23 cellular contexts compared by ENCODE assay signal in the genomic region with DNA sequence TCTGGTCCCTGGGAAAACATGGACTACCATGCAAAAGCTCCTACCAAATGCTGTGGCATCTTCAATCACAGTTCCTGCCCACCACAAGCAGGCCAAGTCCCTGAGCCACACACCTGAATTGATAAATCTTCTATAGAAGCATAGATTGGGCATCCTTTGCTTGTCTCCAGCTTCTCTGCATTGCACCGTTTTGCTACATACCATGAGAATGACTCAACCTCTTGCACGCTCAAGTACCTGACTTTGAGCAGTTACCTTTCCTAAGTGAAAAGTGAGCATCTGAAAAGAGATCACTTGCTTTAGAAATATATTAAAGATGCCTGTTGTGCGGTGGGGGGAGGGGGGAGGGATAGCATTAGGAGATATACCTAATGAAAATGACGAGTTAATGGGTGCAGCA. TPM values are rescaled to one million over a fixed set of nuclear protein-coding genes. Genes with fewer than 3 reads are reported as not detected.
DNase-seq lines count a peak whose midpoint lies in the region; ATAC-seq and TF ChIP-seq lines count a peak whose summit lies in the region.
"Had no signal": no experiment of that assay in that cellular context is flagged by ENCODE, and none has a peak within 500 bp of the region (broad histone marks: within the 10 kb centered on the region; RNA-seq: fewer than 3 reads in every experiment).

No MANE protein-coding gene starts in this region.

- no peaks in the 10 kb centered on the region for H3K9me3 Mint-ChIP-seq in Caco-2 (ENCODE audit: unreplicated experiment)
- H3K9me3 Mint-ChIP-seq in nephron progenitor cell = no peaks in the 10 kb centered on the region
- H3K9me3 Mint-ChIP-seq: HFFc6 had no signal

- WGBS in mesendoderm (ENCODE audit: extremely low coverage, insufficient coverage, low lambda C conversion rate) = no CpG with 5 or more reads among the region's 4 CpGs

- no peak for TF ChIP-seq POLR2A in HCT116 (IDR thresholded peaks at IDR 0.05; ENCODE audit: borderline replicate concordance, extremely low read depth, insufficient read depth, insufficient read length)

- H3K27ac ChIP-seq in HCT116 (ENCODE audit: low read depth, low read length) (no peak overlapping the region), mesendoderm (ENCODE audit: low read depth, low read length) (no peak overlapping the region)
- H3K27ac ChIP-seq: A549, KMS-11 had no signal

- CTCF ChIA-PET in Caco-2 (lab: Charles Lee) = no interaction called here
- CTCF ChIA-PET in HCT116 (lab: Charles Lee) = no interaction called here

- H3K4me1 Mint-ChIP-seq in Caco-2 (ENCODE audit: low read depth, unreplicated experiment) (peaks cover 54% of the 10 kb centered on the region), nephron progenitor cell (no peaks in the 10 kb centered on the region)
- H3K4me1 Mint-ChIP-seq: CD4-positive, CD25-positive, alpha-beta regulatory T cell had no signal

- H3K27ac Mint-ChIP-seq in Caco-2 (ENCODE audit: unreplicated experiment) (peak overlapping the region; percentile 87), nephron progenitor cell (no peak overlapping the region)
- H3K27ac Mint-ChIP-seq: CD4-positive, CD25-positive, alpha-beta regulatory T cell; HFFc6; T-helper 17 cell had no signal

- H3K9me2 ChIP-seq in HCT116 (ENCODE audit: insufficient read depth) = no peaks in the 10 kb centered on the region

- H3K23ac ChIP-seq in mesendoderm (ENCODE audit: low read length) = no peak overlapping the region

- no peak overlapping the region for H2AK5ac ChIP-seq in mesendoderm (ENCODE audit: low read length)

- H4K8ac ChIP-seq in mesendoderm (ENCODE audit: low read depth, low read length) = no peak overlapping the region

- H3K4me1 ChIP-seq in Caco-2 (peaks cover 71% of the 10 kb centered on the region), HCT116 (ENCODE audit: control insufficient read depth in 1 of 2, insufficient read depth in 2 of 2, low read length in 2 of 2) (peaks cover 3 to 8% of the 10 kb centered on the region in 2 experiments; a peak in 2 of 4 replicates), mesendoderm (ENCODE audit: control insufficient read depth, low read depth, low read length) (no peaks in the 10 kb centered on the region)
- H3K4me1 ChIP-seq: A549 had no signal

- no peaks in the 10 kb centered on the region for H3K79me1 ChIP-seq in mesendoderm (ENCODE audit: low read length)

- H2BK15ac ChIP-seq in mesendoderm (replicated peaks; ENCODE audit: low read depth) = no peak overlapping the region

- H2BK120ac ChIP-seq in mesendoderm (ENCODE audit: low read depth, low read length) = no peak overlapping the region

- H3K4me2 ChIP-seq in HCT116 (ENCODE audit: low read length) = no peak overlapping the region
- H3K4me2 ChIP-seq in mesendoderm (ENCODE audit: low read length) = no peak overlapping the region
- H3K4me2 ChIP-seq: A549, KMS-11 had no signal

- BruUV-seq in Caco-2 (replicated peaks; lab: Mats Ljungman, UMichigan) (no TSS peak), HCT116 (replicated peaks; lab: Mats Ljungman, UMichigan) (no TSS peak)

- no peak for TF ChIP-seq RAD21 in HCT116 (IDR thresholded peaks at IDR 0.05; ENCODE audit: low read depth)

- H3K27me3 Mint-ChIP-seq in Caco-2 (ENCODE audit: insufficient read depth, unreplicated experiment) (no peaks in the 10 kb centered on the region), nephron progenitor cell (ENCODE audit: low read depth, poor library complexity) (peaks cover 42% of the 10 kb centered on the region)

- H3K4me3 ChIP-seq in Caco-2 (ENCODE audit: low read depth, low read length) (no peak overlapping the region), HCT116 (replicated peaks in 1 of 2; ENCODE audit: low read depth in 1 of 2, low read length in 2 of 2) (no peak overlapping the region), epithelial cell of esophagus (ENCODE audit: low read length) (no peak overlapping the region), mesendoderm (ENCODE audit: low read length) (no peak overlapping the region)
- H3K4me3 ChIP-seq: A549 had no signal

- no peak for ATAC-seq in HCT116
- no peak for ATAC-seq in GM21529 (IDR thresholded peaks at IDR 0.05; ENCODE audit: unreplicated experiment)
- ATAC-seq: A549, T-helper 17 cell had no signal

- no peaks in the 10 kb centered on the region for H3K36me3 Mint-ChIP-seq in Caco-2 (ENCODE audit: insufficient read depth, unreplicated experiment)
- no peaks in the 10 kb centered on the region for H3K36me3 Mint-ChIP-seq in nephron progenitor cell (ENCODE audit: low read depth)
- H3K36me3 Mint-ChIP-seq: CD4-positive, CD25-positive, alpha-beta regulatory T cell had no signal

- no peak overlapping the region for H3K18ac ChIP-seq in mesendoderm (ENCODE audit: low read length)

- TF ChIP-seq CTCF in Caco-2 (IDR thresholded peaks at IDR 0.05; ENCODE audit: insufficient read depth in 1 of 2, low read depth in 1 of 2, low read length in 1 of 2, severe bottlenecking in 1 of 2, unreplicated experiment in 1 of 2) = no peak
- TF ChIP-seq CTCF in HCT116 (IDR thresholded peaks at IDR 0.05 in 2 of 3, conservative IDR thresholded peaks at IDR 0.05 in 1 of 3; ENCODE audit: borderline replicate concordance in 1 of 3, insufficient read depth in 1 of 3, low read depth in 2 of 3, low read length in 2 of 3) = no peak
- TF ChIP-seq CTCF in epithelial cell of esophagus (IDR thresholded peaks at IDR 0.05; ENCODE audit: insufficient read depth, low read depth, low read length, missing control alignments) = no peak
- no peak for TF ChIP-seq CTCF in nephron progenitor cell (IDR thresholded peaks at IDR 0.05)

- RAD21 ChIA-PET in HCT116 (lab: Charles Lee; ENCODE audit: low non-redundant PET in 1 of 2, low total read pairs in 2 of 2, uncharacterized antibody in 2 of 2, unreplicated experiment in 2 of 2) = no interaction called here

- no peak overlapping the region for H3K56ac ChIP-seq in mesendoderm (ENCODE audit: low read length)

- H2AFZ ChIP-seq in HCT116 (ENCODE audit: low read depth, low read length, poor library complexity, severe bottlenecking) = no peak overlapping the region

- DNase-seq in Caco-2 (no peak), HCT116 (ENCODE audit: low read depth, low spot score) (no peak), epithelial cell of esophagus (ENCODE audit: low read depth) (peak; percentile 44), mesendoderm (peak; percentile 39), nephron progenitor cell (no peak), retina (no peak)
- DNase-seq: CD4-positive, CD25-positive, alpha-beta regulatory T cell; DMS153; GDM1; HFFc6; IMR-90; NCI-H1105; NCI-H146; NCI-H2029; NCI-H2171; NCI-H345; NCI-H524 treated with DMSO at 0.1 percent for 48 hours; NCI-H82; Right ventricle myocardium superior; T-helper 17 cell had no signal

- POLR2A ChIA-PET in Caco-2 (lab: Charles Lee) = no interaction called here
- POLR2A ChIA-PET in HCT116 (lab: Charles Lee) = no interaction called here

- intact Hi-C loops in Caco-2 (cut with micrococcal nuclease; ENCODE audit: unreplicated experiment) (no loop called here), HCT116 (cut with micrococcal nuclease) (no loop called here)

- no peaks in the 10 kb centered on the region for H3K36me3 ChIP-seq in Caco-2 (ENCODE audit: control insufficient read depth, insufficient read depth, low read length)
- no peaks in the 10 kb centered on the region for H3K36me3 ChIP-seq in HCT116 (ENCODE audit: control insufficient read depth in 1 of 2, insufficient read depth in 2 of 2, low read length in 2 of 2)
- H3K36me3 ChIP-seq in mesendoderm (ENCODE audit: control insufficient read depth, insufficient read depth, low read length) = no peaks in the 10 kb centered on the region

- H3K27me3 ChIP-seq in Caco-2 (replicated peaks; ENCODE audit: control insufficient read depth, insufficient read depth, low read length) = no peaks in the 10 kb centered on the region
- peaks cover 11% of the 10 kb centered on the region; the same call in 1 of the 2 replicates for H3K27me3 ChIP-seq in HCT116 (ENCODE audit: insufficient read depth, low read length)
- H3K27me3 ChIP-seq in mesendoderm (ENCODE audit: insufficient read depth, low read length, poor library complexity) = no peaks in the 10 kb centered on the region

- peak overlapping the region; percentile 23 for H3K4me3 Mint-ChIP-seq in Caco-2 (ENCODE audit: unreplicated experiment)
- H3K4me3 Mint-ChIP-seq in nephron progenitor cell = no peak overlapping the region
- H3K4me3 Mint-ChIP-seq: CD4-positive, CD25-positive, alpha-beta regulatory T cell; HFFc6; T-helper 17 cell had no signal

- H2BK5ac ChIP-seq in mesendoderm (ENCODE audit: low read length) = no peak overlapping the region

- H4K5ac ChIP-seq in mesendoderm (ENCODE audit: low read length) = no peak overlapping the region

- H3K9ac ChIP-seq in HCT116 (ENCODE audit: low read length) = no peak overlapping the region
- H3K9ac ChIP-seq in mesendoderm (ENCODE audit: low read length) = no peak overlapping the region
- H3K9ac ChIP-seq: KMS-11 had no signal

- no peaks in the 10 kb centered on the region for H4K20me1 ChIP-seq in HCT116 (ENCODE audit: insufficient read depth)

- H3K79me2 ChIP-seq in HCT116 (ENCODE audit: insufficient read depth, low read length) (no peaks in the 10 kb centered on the region), mesendoderm (ENCODE audit: control insufficient read depth, insufficient read depth, low read length) (no peaks in the 10 kb centered on the region)

- H3K9me3 ChIP-seq in Caco-2 (no peaks in the 10 kb centered on the region), HCT116 (ENCODE audit: control insufficient read depth in 1 of 2, insufficient read depth in 1 of 2, low read depth in 1 of 2, low read length in 2 of 2) (no peaks in the 10 kb centered on the region)
- H3K9me3 ChIP-seq: A549 had no signal

- no peak overlapping the region for H3K4ac ChIP-seq in mesendoderm (ENCODE audit: low read depth, low read length)

TF ChIP-seq in HCT116, 20 proteins besides CTCF, POLR2A, EP300 and RAD21 (continues in another document):
- TF ChIP-seq FOSL1 (IDR thresholded peaks at IDR 0.05; ENCODE audit: low read depth) = peak; percentile 12; the same call in 1 of the 2 replicates
- TF ChIP-seq, protein P1, sequence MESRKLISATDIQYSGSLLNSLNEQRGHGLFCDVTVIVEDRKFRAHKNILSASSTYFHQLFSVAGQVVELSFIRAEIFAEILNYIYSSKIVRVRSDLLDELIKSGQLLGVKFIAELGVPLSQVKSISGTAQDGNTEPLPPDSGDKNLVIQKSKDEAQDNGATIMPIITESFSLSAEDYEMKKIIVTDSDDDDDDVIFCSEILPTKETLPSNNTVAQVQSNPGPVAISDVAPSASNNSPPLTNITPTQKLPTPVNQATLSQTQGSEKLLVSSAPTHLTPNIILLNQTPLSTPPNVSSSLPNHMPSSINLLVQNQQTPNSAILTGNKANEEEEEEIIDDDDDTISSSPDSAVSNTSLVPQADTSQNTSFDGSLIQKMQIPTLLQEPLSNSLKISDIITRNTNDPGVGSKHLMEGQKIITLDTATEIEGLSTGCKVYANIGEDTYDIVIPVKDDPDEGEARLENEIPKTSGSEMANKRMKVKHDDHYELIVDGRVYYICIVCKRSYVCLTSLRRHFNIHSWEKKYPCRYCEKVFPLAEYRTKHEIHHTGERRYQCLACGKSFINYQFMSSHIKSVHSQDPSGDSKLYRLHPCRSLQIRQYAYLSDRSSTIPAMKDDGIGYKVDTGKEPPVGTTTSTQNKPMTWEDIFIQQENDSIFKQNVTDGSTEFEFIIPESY (IDR thresholded peaks at IDR 0.05; ENCODE audit: extremely low read depth, insufficient replicate concordance, low read length) = no peak

RNA-seq across cellular contexts. Expression of a gene that starts 31.3 kb away (rescaled TPM):
- 3.3 and 4.4 TPM in 2 replicates for total RNA-seq in Caco-2 (2022)
- 3.1 TPM for total RNA-seq in HCT116 (2021; ENCODE audit: unreplicated experiment)
- polyA plus RNA-seq in HCT116 (2012) = 1.3 and 2.4 TPM in 2 replicates
- polyA plus RNA-seq in mesendoderm (2013, experiment 1 of 2) = 24.2 TPM
- polyA plus RNA-seq in mesendoderm (2013, experiment 2 of 2) = 21.6 TPM

Comparison
In these comparisons a context has a peak if more than half of its experiments do, and no peak if none do; other contexts are left out.
1. DNase-seq: peak in epithelial cell of esophagus (single experiment) and mesendoderm (single experiment); none in Caco-2 (0 of 2), HCT116 (single experiment), nephron progenitor cell (single experiment) and retina (single experiment).